16 cellular contexts compared by ENCODE assay signal in genomic region chr13:36261976-36262375, GRCh38. TPM values are rescaled to one million over a fixed set of nuclear protein-coding genes. Genes with fewer than 3 reads are reported as not detected.
DNase-seq lines count a peak whose midpoint lies in the region; ATAC-seq and TF ChIP-seq lines count a peak whose summit lies in the region.
"Had no signal": no experiment of that assay in that cellular context is flagged by ENCODE, and none has a peak within 500 bp of the region (broad histone marks: within the 10 kb centered on the region; RNA-seq: fewer than 3 reads in every experiment).

No MANE protein-coding gene starts in this region.

- H3K36me3 ChIP-seq in HEK293 (ENCODE audit: control insufficient read depth in 2 of 2, insufficient read depth in 1 of 2, low read length in 2 of 2): no peaks in the 10 kb centered on the region
- H3K36me3 ChIP-seq: Peyer's patch had no signal

- no peak for ATAC-seq in activated T-cell treated with anti-CD3 and anti-CD28 coated beads, Interleukin-2, amount 50 U/mL, for 72 hours (replicated peaks in 1 of 2)
- ATAC-seq in GM19328 (IDR thresholded peaks at IDR 0.05; ENCODE audit: unreplicated experiment): no peak
- ATAC-seq: K562, Right ventricle myocardium inferior had no signal

- no peaks in the 10 kb centered on the region for H3K4me1 ChIP-seq in HEK293 (ENCODE audit: control insufficient read depth, insufficient read depth, low read length)
- H3K4me1 ChIP-seq: Peyer's patch had no signal

- H3K27ac Mint-ChIP-seq in activated T-cell treated with anti-CD3 and anti-CD28 coated beads, Interleukin-2, amount 50 U/mL, for 72 hours: no peak overlapping the region

- H3K4me1 Mint-ChIP-seq in activated T-cell treated with anti-CD3 and anti-CD28 coated beads, Interleukin-2, amount 50 U/mL, for 72 hours (ENCODE audit: low read depth): no peaks in the 10 kb centered on the region

- H3K27ac ChIP-seq in HEK293 (ENCODE audit: extremely low read depth, low read depth, low read length): no peak overlapping the region
- H3K27ac ChIP-seq: Peyer's patch had no signal

- H3K36me3 Mint-ChIP-seq in activated T-cell treated with anti-CD3 and anti-CD28 coated beads, Interleukin-2, amount 50 U/mL, for 72 hours (ENCODE audit: insufficient read depth in 2 of 2): no peaks in the 10 kb centered on the region

- H3K9me3 ChIP-seq in HEK293 (ENCODE audit: control insufficient read depth, insufficient read depth, low read depth, low read length): no peaks in the 10 kb centered on the region
- H3K9me3 ChIP-seq: Peyer's patch had no signal

- peak; percentile 34 for DNase-seq in astrocyte of the hippocampus (ENCODE audit: low read depth, low spot score)
- DNase-seq in fibroblast of the aortic adventitia (ENCODE audit: low read depth): peak; percentile 32
- peak; percentile 78 for DNase-seq in renal cortical epithelial cell (ENCODE audit: low read depth)
- DNase-seq in HuH-7.5 (ENCODE audit: low spot score): no peak
- no peak for DNase-seq in medulla oblongata (ENCODE audit: extremely low spot score)
- no peak for DNase-seq in activated T-cell treated with anti-CD3 and anti-CD28 coated beads, Interleukin-2, amount 50 U/mL, for 72 hours
- DNase-seq: C1 segment of cervical spinal cord, DND-41, NCI-H1436, NCI-H2029 treated with DMSO at 0.1 percent for 48 hours, NCI-H82, Peyer's patch had no signal

- CTCF ChIA-PET in HEK293 (lab: Yijun Ruan, JAX): interaction anchor here (0.6 kb wide), 1 partner anchor 98 kb away, joined by 3 read pairs; no protein-coding TSS in a partner anchor

- H3K4me3 ChIP-seq in HEK293 (ENCODE audit: low read depth, low read length) (no peak overlapping the region), fibroblast of the aortic adventitia (ENCODE audit: low read depth, low read length) (no peak overlapping the region)
- H3K4me3 ChIP-seq: K562, Peyer's patch had no signal

- no peaks in the 10 kb centered on the region for H3K9me3 Mint-ChIP-seq in activated T-cell treated with anti-CD3 and anti-CD28 coated beads, Interleukin-2, amount 50 U/mL, for 72 hours

- peaks cover 9% of the 10 kb centered on the region for H3K27me3 Mint-ChIP-seq in activated T-cell treated with anti-CD3 and anti-CD28 coated beads, Interleukin-2, amount 50 U/mL, for 72 hours (ENCODE audit: low read depth)

- POLR2A ChIA-PET in HEK293 (lab: Yijun Ruan, JAX): no interaction called here

- no peak overlapping the region for H3K4me3 Mint-ChIP-seq in activated T-cell treated with anti-CD3 and anti-CD28 coated beads, Interleukin-2, amount 50 U/mL, for 72 hours

- TF ChIP-seq CTCF in HEK293 (tag by site-specific recombination; IDR thresholded peaks at IDR 0.05): no peak
- no peak for TF ChIP-seq CTCF in fibroblast of the aortic adventitia (IDR thresholded peaks at IDR 0.05; ENCODE audit: insufficient read depth, low read length)

TF ChIP-seq in HEK293, 187 proteins besides CTCF, POLR2A, EP300 and RAD21:
- TF ChIP-seq GLIS1 (tag by site-specific recombination; IDR thresholded peaks at IDR 0.05) (peak; percentile 50; the same call in 1 of the 2 replicates), ZNF513 (tag by site-specific recombination; IDR thresholded peaks at IDR 0.05) (no peak), ZNF341 (tag by site-specific recombination; IDR thresholded peaks at IDR 0.05; ENCODE audit: low read depth) (no peak), ZNF155 (tag by site-specific recombination; IDR thresholded peaks at IDR 0.05) (no peak), ZNF501 (tag by site-specific recombination; IDR thresholded peaks at IDR 0.05) (no peak)

RNA-seq across cellular contexts. Expression of gene CCDC169, which starts 35.6 kb away (rescaled TPM):
- total RNA-seq in fibroblast of the aortic adventitia (ENCODE audit: low replicate concordance) (2.4 and 4.1 TPM in 2 replicates), renal cortical epithelial cell (2.8 and 3.3 TPM in 2 replicates)
- 1 to 10 TPM in 1 of 2 donors, under 1 TPM in 1; 0.70 to 1.4 TPM for total RNA-seq in activated T-cell treated with anti-CD3 and anti-CD28 coated beads, Interleukin-2, amount 50 U/mL, for 72 hours
- total RNA-seq: Peyer's patch, Right ventricle myocardium inferior had no signal

RNA-seq across cellular contexts. Expression of gene SOHLH2, which starts 47.6 kb away (rescaled TPM):
- total RNA-seq in fibroblast of the aortic adventitia (ENCODE audit: low replicate concordance) (1.6 and 1.7 TPM in 2 replicates), renal cortical epithelial cell (0.10 and 0.69 TPM in 2 replicates)
- not detected for total RNA-seq in activated T-cell treated with anti-CD3 and anti-CD28 coated beads, Interleukin-2, amount 50 U/mL, for 72 hours
- total RNA-seq: Peyer's patch, Right ventricle myocardium inferior had no signal

Comparison
In these comparisons a context has a peak if more than half of its experiments do, and no peak if none do; other contexts are left out.
1. DNase-seq: peak in astrocyte of the hippocampus (single experiment), fibroblast of the aortic adventitia (single experiment) and renal cortical epithelial cell (single experiment); none in HuH-7.5 (single experiment), medulla oblongata (single experiment) and activated T-cell treated with anti-CD3 and anti-CD28 coated beads, Interleukin-2, amount 50 U/mL, for 72 hours (0 of 2).